In the genomic region with DNA sequence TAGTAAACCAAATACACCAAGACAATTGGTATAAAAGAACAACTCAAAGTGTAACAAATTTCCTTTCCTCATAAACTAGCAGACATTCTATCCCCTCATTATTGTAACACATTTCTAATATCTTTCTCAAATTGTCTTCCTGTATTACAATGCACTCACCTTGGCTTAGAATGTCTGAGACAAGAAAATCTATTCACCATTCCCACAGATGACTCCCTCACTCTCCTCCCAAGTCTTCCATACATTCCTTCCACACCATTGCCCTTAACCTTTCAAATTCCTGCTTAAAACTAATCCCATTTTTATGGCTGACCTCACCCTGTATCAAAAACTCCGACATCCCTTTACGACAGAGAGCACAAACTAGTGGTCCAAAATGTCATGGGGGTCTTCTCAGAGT, we compare ENCODE assay signal across 18 cellular contexts. TPM values are rescaled to one million over a fixed set of nuclear protein-coding genes. Genes with fewer than 3 reads are reported as not detected.
DNase-seq lines count a peak whose midpoint lies in the region; ATAC-seq, FAIRE-seq and TF ChIP-seq lines count a peak whose summit lies in the region.
"Had no signal": no experiment of that assay in that cellular context is flagged by ENCODE, and none has a peak within 500 bp of the region (broad histone marks: within the 10 kb centered on the region; RNA-seq: fewer than 3 reads in every experiment).

No MANE protein-coding gene starts in this region.

- intact Hi-C loops in K562 (cut with micrococcal nuclease) = no loop called here

- H3K27me3 ChIP-seq in GM23338 (ENCODE audit: insufficient read depth) (no peaks in the 10 kb centered on the region), K562 (ENCODE audit: control insufficient read depth in 2 of 2, insufficient read depth in 2 of 2, low read length in 2 of 2) (no peaks in the 10 kb centered on the region), neuronal stem cell (ENCODE audit: control insufficient read depth in 3 of 3, insufficient read depth in 3 of 3, low read depth in 1 of 3, low read length in 3 of 3) (no peaks in the 10 kb centered on the region)
- H3K27me3 ChIP-seq: BLaER1 treated with 17β-estradiol and CSF1 and Interleukin-3, amounts not matched to agents 10 nM and 100 nM had no signal

- no peak overlapping the region for H2BK120ac ChIP-seq in neuronal stem cell (ENCODE audit: low read depth, low read length)

- no peak overlapping the region for H2BK5ac ChIP-seq in neuronal stem cell (ENCODE audit: low read length)

- no peaks in the 10 kb centered on the region for H3K9me3 Mint-ChIP-seq in GM23338
- H3K9me3 Mint-ChIP-seq: CD8-positive, alpha-beta memory T cell; H9 had no signal

- no peak for TF ChIP-seq EP300 in K562 (IDR thresholded peaks at IDR 0.05; ENCODE audit: low read length)

- H3K9me1 ChIP-seq in K562 (ENCODE audit: control insufficient read depth, insufficient read depth, low read length) = no peaks in the 10 kb centered on the region

- H3K4me2 ChIP-seq in GM23338 = no peak overlapping the region
- no peak overlapping the region for H3K4me2 ChIP-seq in K562 (ENCODE audit: insufficient read depth, low read length)
- H3K4me2 ChIP-seq in neuronal stem cell (ENCODE audit: insufficient read depth, low read length, poor library complexity, severe bottlenecking) = no peak overlapping the region

- no peak overlapping the region for H2AK5ac ChIP-seq in neuronal stem cell (ENCODE audit: low read depth, low read length)

- H3K4me1 ChIP-seq in GM23338 (ENCODE audit: insufficient read depth) (no peaks in the 10 kb centered on the region), K562 (replicated peaks in 1 of 2; ENCODE audit: control insufficient read depth in 2 of 2, insufficient read depth in 2 of 2, low read length in 2 of 2) (no peaks in the 10 kb centered on the region), neuronal stem cell (ENCODE audit: control insufficient read depth in 2 of 2, insufficient read depth in 1 of 2, low read depth in 1 of 2, low read length in 2 of 2) (no peaks in the 10 kb centered on the region)

- H3K23ac ChIP-seq in neuronal stem cell (ENCODE audit: low read depth, low read length, poor library complexity) = no peak overlapping the region

- TF ChIP-seq CTCF in GM23338 (conservative IDR thresholded peaks at IDR 0.05; ENCODE audit: low read depth in 2 of 2) = no peak
- TF ChIP-seq CTCF in K562 (IDR thresholded peaks at IDR 0.05 in 2 of 3, conservative IDR thresholded peaks at IDR 0.05 in 1 of 3; ENCODE audit: insufficient read depth in 2 of 3, low read depth in 1 of 3, low read length in 3 of 3) = no peak

- no peaks in the 10 kb centered on the region for H3K27me3 Mint-ChIP-seq in GM23338 (ENCODE audit: insufficient read depth, low read depth, poor library complexity)
- H3K27me3 Mint-ChIP-seq: B cell; CD8-positive, alpha-beta memory T cell had no signal

- in situ Hi-C loops in G401 (cut with HindIII; ENCODE audit: low sequenced_read_pairs) (loop anchor here (25.0 kb wide), 1 partner anchor 124 kb away; no protein-coding TSS in a partner anchor), K562 (cut with MboI) (no loop called here)

- no peak overlapping the region for H3K14ac ChIP-seq in neuronal stem cell (ENCODE audit: low read length)

- H3K79me1 ChIP-seq in neuronal stem cell (ENCODE audit: low read depth, low read length) = no peaks in the 10 kb centered on the region

- no peak overlapping the region for H4K91ac ChIP-seq in neuronal stem cell (ENCODE audit: low read depth, low read length, poor library complexity)

- H2AFZ ChIP-seq in GM23338 = no peak overlapping the region
- H2AFZ ChIP-seq in K562 (ENCODE audit: low read depth, low read length) = no peak overlapping the region
- no peak overlapping the region for H2AFZ ChIP-seq in neuronal stem cell (ENCODE audit: low read length)

- no peak for ATAC-seq in GM23338
- no peak for ATAC-seq in K562

- FAIRE-seq in K562 (lab: Jason Lieb, UNC) = no peak
- FAIRE-seq: H1 had no signal

- POLR2A ChIA-PET in K562 (lab: Yijun Ruan, JAX) = no interaction called here

- no peak overlapping the region for H3K9ac ChIP-seq in K562 (ENCODE audit: insufficient read depth in 1 of 2, low read depth in 2 of 2, low read length in 2 of 2)
- no peak overlapping the region for H3K9ac ChIP-seq in neuronal stem cell (ENCODE audit: low read depth, low read length, poor library complexity)
- H3K9ac ChIP-seq: BLaER1 treated with 17β-estradiol and CSF1 and Interleukin-3, amounts not matched to agents 10 nM and 100 nM had no signal

- H3K36me3 ChIP-seq in GM23338 (ENCODE audit: insufficient read depth) = peaks cover 9% of the 10 kb centered on the region
- H3K36me3 ChIP-seq in K562 (ENCODE audit: control insufficient read depth, insufficient read depth, low read length) = peaks cover 85% of the 10 kb centered on the region; the same call in 2 of the 3 replicates
- peaks cover 2 to 84% of the 10 kb centered on the region in 2 donors for H3K36me3 ChIP-seq in neuronal stem cell (replicated peaks in 1 of 2; ENCODE audit: control insufficient read depth in 2 of 2, insufficient read depth in 2 of 2, low read length in 2 of 2)

- no peak overlapping the region for H3K4ac ChIP-seq in neuronal stem cell (ENCODE audit: low read length)

- no peak overlapping the region for H4K8ac ChIP-seq in neuronal stem cell (ENCODE audit: low read depth, low read length)

- no TSS peak for BruUV-seq in K562 (replicated peaks; lab: Mats Ljungman, UMichigan)

- no peak overlapping the region for H3K4me3 Mint-ChIP-seq in GM23338
- H3K4me3 Mint-ChIP-seq: B cell; CD8-positive, alpha-beta memory T cell; H9 had no signal

- no peaks in the 10 kb centered on the region for H3K4me1 Mint-ChIP-seq in GM23338
- H3K4me1 Mint-ChIP-seq: B cell, H9 had no signal

- H3K27ac ChIP-seq in GM23338 (ENCODE audit: low read depth) (no peak overlapping the region), K562 (ENCODE audit: extremely low read depth, low read depth, low read length) (no peak overlapping the region), neuronal stem cell (replicated peaks; ENCODE audit: low read length) (no peak overlapping the region)

- TF ChIP-seq POLR2A in K562 (conservative IDR thresholded peaks at IDR 0.05) = peak; percentile 40; the same call in 1 of the 2 replicates

- CTCF ChIA-PET in K562 (lab: Yijun Ruan, JAX; ENCODE audit: low intra/inter-chr PET ratio) = no interaction called here

- TF ChIP-seq RAD21 in K562 (CRISPR knock-in tag; conservative IDR thresholded peaks at IDR 0.05 in 1 of 2, IDR thresholded peaks at IDR 0.05 in 1 of 2) = no peak

- H3F3A ChIP-seq in GM23338 (replicated peaks; ENCODE audit: low read depth) = no peaks in the 10 kb centered on the region

- H2BK15ac ChIP-seq in neuronal stem cell (ENCODE audit: low read length) = no peak overlapping the region

- no peak overlapping the region for H3K4me3 ChIP-seq in GM23338
- no peak overlapping the region for H3K4me3 ChIP-seq in K562
- no peak overlapping the region for H3K4me3 ChIP-seq in neuronal stem cell (ENCODE audit: low read length in 2 of 2)
- H3K4me3 ChIP-seq: BLaER1 treated with 17β-estradiol and CSF1 and Interleukin-3, amounts not matched to agents 10 nM and 100 nM had no signal

- peak overlapping the region; percentile 27; the same call in 1 of the 2 replicates for H3K27ac Mint-ChIP-seq in GM23338
- H3K27ac Mint-ChIP-seq: B cell, H9 had no signal

- no peaks in the 10 kb centered on the region for H3K9me2 ChIP-seq in GM23338 (ENCODE audit: insufficient read depth)

- H3K9me3 ChIP-seq in K562 (replicated peaks; ENCODE audit: control insufficient read depth, insufficient read depth, low read depth, low read length) (no peaks in the 10 kb centered on the region), neuronal stem cell (replicated peaks in 1 of 2; ENCODE audit: control insufficient read depth in 2 of 2, insufficient read depth in 1 of 2, low read depth in 1 of 2, low read length in 2 of 2) (peaks cover 0 to 3% of the 10 kb centered on the region in 2 donors)

- H2BK12ac ChIP-seq in neuronal stem cell (ENCODE audit: low read length) = no peak overlapping the region

- H3K79me2 ChIP-seq in GM23338 (replicated peaks; ENCODE audit: insufficient read depth) (no peaks in the 10 kb centered on the region), K562 (ENCODE audit: control insufficient read depth, insufficient read depth, low read length) (no peaks in the 10 kb centered on the region)

- DNase-seq in G401 (ENCODE audit: low spot score) (peak; percentile 71), GM23338 (ENCODE audit: low spot score) (no peak), K562 (ENCODE audit: extremely low read depth in 1 of 4, low spot score in 3 of 4) (no peak), neuronal stem cell (ENCODE audit: low spot score) (peak; percentile 6), KG1 (lab: John Stamatoyannopoulos, UW) (no peak)
- DNase-seq in stimulated activated CD4-positive, alpha-beta T cell treated with anti-CD3 and anti-CD28 coated beads, Interleukin-2, amount 100 ng/mL, for 24 hours = no peak
- no peak for DNase-seq in effector CD4-positive, alpha-beta T cell
- DNase-seq: CD8-positive, alpha-beta memory T cell; COR-L47; DMS 273 treated with DMSO at 0.1 percent for 48 hours; DMS53; DND-41; EL; GDM1; H9 had no signal

- H3K18ac ChIP-seq in neuronal stem cell (ENCODE audit: low read length) = no peak overlapping the region

- H4K20me1 ChIP-seq in GM23338 (replicated peaks; ENCODE audit: insufficient read depth) (no peaks in the 10 kb centered on the region), K562 (replicated peaks; ENCODE audit: control insufficient read depth, insufficient read depth, low read length) (no peaks in the 10 kb centered on the region)
- H4K20me1 ChIP-seq: BLaER1 treated with 17β-estradiol and CSF1 and Interleukin-3, amounts not matched to agents 10 nM and 100 nM had no signal

- WGBS in K562 (ENCODE audit: insufficient coverage, low coverage, missing lambda C conversion rate) = 100% methylated on average over 2 of the region's 2 CpGs
- WGBS in neuronal stem cell (ENCODE audit: extremely low coverage in 2 of 2, insufficient read length in 2 of 2, insufficient replicate concordance in 1 of 2), 2 donors = no CpG with 5 or more reads among the region's 2 CpGs

- H3K36me3 Mint-ChIP-seq in GM23338 (ENCODE audit: low read depth) = peaks cover 16% of the 10 kb centered on the region; the same call in 2 of the 3 replicates

RNA-seq across cellular contexts. Expression of a gene that starts 56.0 kb away (rescaled TPM):
- 48.2 and 79.4 TPM in 2 replicates for total RNA-seq in G401 (2014; rRNA removed; shearing (Covaris generic))
- total RNA-seq in GM23338 (2014; rRNA removed; shearing (Covaris generic)) = 26.1 and 30.8 TPM in 2 replicates
- 9.8 and 11.1 TPM in 2 replicates for polyA plus RNA-seq in GM23338 (2016; fragmentation: Nextera tagmentation; extraction: Ambion mirVana)
- total RNA-seq in K562 (2011; cell fraction: chromatin; rRNA removed; ENCODE audit: low replicate concordance) = 58.0 and 146 TPM in 2 replicates
- total RNA-seq in K562 (2011; cell fraction: nucleolus; rRNA removed) = 29.2 and 30.5 TPM in 2 replicates
- 45.7 and 48.4 TPM in 2 replicates for total RNA-seq in K562 (2011; cell fraction: nucleoplasm; rRNA removed)
- total RNA-seq in K562 (2014; rRNA removed) = 19.1 and 19.8 TPM in 2 replicates
- 49.6 and 60.7 TPM in 2 replicates for total RNA-seq in K562 (2014; rRNA removed; fragmentation: Illumina TruSeq; extraction: Trizol)
- 39.0 and 40.7 TPM in 2 replicates for total RNA-seq in K562 (2015; rRNA removed; fragmentation: Illumina TruSeq; extraction: Trizol)
- total RNA-seq in K562 (2021) = 32.8 and 37.1 TPM in 2 replicates
- polyA plus RNA-seq in K562 (2011; rRNA removed) = 21.8 and 28.7 TPM in 2 replicates
- 4.6 and 9.6 TPM in 2 replicates for polyA plus RNA-seq in K562 (2011; cell fraction: cytosol; rRNA removed)
- polyA plus RNA-seq in K562 (2011; cell fraction: nucleus; rRNA removed) = 23.9 and 25.3 TPM in 2 replicates
- 15.2 and 15.3 TPM in 2 replicates for polyA plus RNA-seq in K562 (2012)
- polyA plus RNA-seq in K562 (2014; fragmentation: Illumina TruSeq; extraction: Trizol) = 23.0 and 29.1 TPM in 2 replicates
- 10 to 100 TPM; 16.6 to 21.8 TPM for polyA plus RNA-seq in K562 (2014; fragmentation: Nextera tagmentation; extraction: Ambion mirVana)
- 14.6 and 15.7 TPM in 2 replicates for polyA plus RNA-seq in K562 (2014; rRNA removed)
- polyA minus RNA-seq in K562 (2011; rRNA and poly(A)+ RNA removed) = 93.4 and 105 TPM in 2 replicates
- 25.1 and 34.2 TPM in 2 replicates for polyA minus RNA-seq in K562 (2011; cell fraction: cytosol; rRNA and poly(A)+ RNA removed)
- 40.7 and 88.4 TPM in 2 replicates for polyA minus RNA-seq in K562 (2011; cell fraction: nucleus; rRNA and poly(A)+ RNA removed)
- polyA plus RNA-seq in neuronal stem cell (2013, experiment 1 of 2) = 10.3 TPM
- 9.7 TPM for polyA plus RNA-seq in neuronal stem cell (2013, experiment 2 of 2)

Comparison
In these comparisons a context has a peak if more than half of its experiments do, and no peak if none do; other contexts are left out.
1. DNase-seq: peak in G401 (single experiment) and neuronal stem cell (single experiment); none in GM23338 (single experiment), K562 (0 of 4), KG1 (single experiment), stimulated activated CD4-positive, alpha-beta T cell treated with anti-CD3 and anti-CD28 coated beads, Interleukin-2, amount 100 ng/mL, for 24 hours (0 of 2) and effector CD4-positive, alpha-beta T cell (single experiment).